ENCODE assay signal across 1 cellular context in genomic region chr22:27133951-27134664, GRCh38.
TF ChIP-seq lines count a peak whose summit lies in the region.

No MANE protein-coding gene starts in this region.

TF ChIP-seq in K562, 482 proteins besides CTCF, POLR2A, EP300 and RAD21 (continued from another document):
- TF ChIP-seq PATZ1 (CRISPR knock-in tag; IDR thresholded peaks at IDR 0.05; ENCODE audit: borderline replicate concordance) (no peak), RCOR1 (IDR thresholded peaks at IDR 0.05; ENCODE audit: borderline replicate concordance in 1 of 2, low read depth in 2 of 2, low read length in 2 of 2) (0 out of 4 replicates have a peak, but pooled peaks of 1 of the 2 experiments have one; percentile 5), ESRRB (CRISPR knock-in tag; IDR thresholded peaks at IDR 0.05; ENCODE audit: borderline replicate concordance) (no peak), MAFK (IDR thresholded peaks at IDR 0.05; ENCODE audit: low read length) (peak; percentile 47; the same call in 1 of the 2 replicates), ZNF408 (CRISPR knock-in tag; IDR thresholded peaks at IDR 0.05; ENCODE audit: low read depth) (no peak), ATF3 (IDR thresholded peaks at IDR 0.05) (peak; percentile 56), ATF3 (CRISPR knock-in tag; conservative IDR thresholded peaks at IDR 0.05) (no peak), CEBPB (tag; IDR thresholded peaks at IDR 0.05) (0 out of 2 replicates have a peak, but pooled peaks have one; percentile 17), NFE2 (IDR thresholded peaks at IDR 0.05; ENCODE audit: low read depth) (peak; percentile 86), ZNF696 (CRISPR knock-in tag; conservative IDR thresholded peaks at IDR 0.05) (no peak), POLR2AphosphoS2 (IDR thresholded peaks at IDR 0.05; ENCODE audit: low read length) (no peak), SMARCA5 (IDR thresholded peaks at IDR 0.05) (no peak), JUND (IDR thresholded peaks at IDR 0.05; ENCODE audit: borderline replicate concordance, low read depth, low read length) (peak; percentile 72; the same call in 1 of the 2 replicates), JUND (tag; IDR thresholded peaks at IDR 0.05; ENCODE audit: borderline replicate concordance, low read depth, low read length) (0 out of 3 replicates have a peak, but pooled peaks have one; percentile 52), JUN (IDR thresholded peaks at IDR 0.05; ENCODE audit: borderline replicate concordance, low read depth, low read length) (peak; percentile 39; the same call in 1 of the 2 replicates), JUN (CRISPR knock-in tag; IDR thresholded peaks at IDR 0.05; ENCODE audit: borderline replicate concordance) (no peak), IRF1 (CRISPR knock-in tag; IDR thresholded peaks at IDR 0.05; ENCODE audit: borderline replicate concordance) (no peak), XRCC4 (IDR thresholded peaks at IDR 0.05; ENCODE audit: extremely low read depth, insufficient read depth, insufficient read length) (no peak), THRAP3 (IDR thresholded peaks at IDR 0.05; ENCODE audit: borderline replicate concordance) (no peak), PML (IDR thresholded peaks at IDR 0.05; ENCODE audit: low read length) (no peak), SRSF1 (IDR thresholded peaks at IDR 0.05; ENCODE audit: low read depth, low read length) (no peak)
TF ChIP-seq in K562: peak in this region for 12.
